22 cellular contexts compared by ENCODE assay signal in the genomic region with DNA sequence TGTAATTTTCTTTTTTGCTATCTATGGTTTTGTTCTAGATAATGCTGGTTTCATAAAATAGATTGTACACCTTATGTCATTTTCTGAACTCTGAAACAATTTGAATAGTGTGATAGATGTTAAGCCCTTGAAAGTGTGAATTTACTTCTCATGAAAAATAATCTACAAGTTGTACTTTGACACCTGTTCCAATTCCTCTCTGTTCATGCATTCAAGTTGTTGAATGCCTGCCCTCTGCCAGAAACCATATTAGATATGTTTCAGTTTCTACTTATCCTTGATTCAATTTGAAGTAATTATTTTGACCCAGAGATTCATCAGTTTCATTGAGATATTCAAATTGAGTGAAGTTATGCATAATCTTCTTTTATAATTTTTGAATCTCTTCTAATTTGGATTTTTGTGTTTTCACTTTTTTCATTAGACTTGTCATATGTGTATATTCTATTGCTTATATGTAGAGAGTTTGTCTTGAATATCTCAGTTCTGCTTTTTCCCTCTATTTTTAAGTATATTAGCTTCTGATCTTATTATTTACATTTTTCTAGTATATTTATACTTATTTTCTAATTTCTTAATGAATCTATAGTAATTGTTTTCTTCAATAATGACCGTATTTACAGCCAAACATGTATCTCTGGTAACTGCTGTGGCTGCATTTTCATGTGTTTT.
A peak's percentile ranks its signal among the peaks of the same experiment; 100 is the strongest.
DNase-seq lines count a peak whose midpoint lies in the region; ATAC-seq and TF ChIP-seq lines count a peak whose summit lies in the region.
"Had no signal": no experiment of that assay in that cellular context is flagged by ENCODE, and none has a peak within 500 bp of the region (broad histone marks: within the 10 kb centered on the region; RNA-seq: fewer than 3 reads in every experiment).

No MANE protein-coding gene starts in this region.

- ATAC-seq in GM18498 (IDR thresholded peaks at IDR 0.05; ENCODE audit: unreplicated experiment), result peak; percentile 74
- ATAC-seq in GM19351 (IDR thresholded peaks at IDR 0.05; ENCODE audit: unreplicated experiment), result peak; percentile 79
- ATAC-seq in HG02759 (IDR thresholded peaks at IDR 0.05; ENCODE audit: unreplicated experiment), result peak; percentile 68
- ATAC-seq in HG03378 (IDR thresholded peaks at IDR 0.05; ENCODE audit: unreplicated experiment), result peak; percentile 56
- ATAC-seq: gastrocnemius medialis, T-helper 17 cell had no signal

- H3K9me3 ChIP-seq in BE2C, result no peaks in the 10 kb centered on the region
- H3K9me3 ChIP-seq: colonic mucosa, gastrocnemius medialis had no signal

- H3K36me3 ChIP-seq in BE2C, result no peaks in the 10 kb centered on the region
- H3K36me3 ChIP-seq: colonic mucosa, gastrocnemius medialis had no signal

- H3K27me3 ChIP-seq in BE2C, result no peaks in the 10 kb centered on the region
- H3K27me3 ChIP-seq: colonic mucosa, gastrocnemius medialis had no signal

- DNase-seq in UCSD-AML1 (lab: John Stamatoyannopoulos, UW; ENCODE audit: unreplicated experiment), result no peak
- DNase-seq in RKO (ENCODE audit: low spot score), result no peak
- DNase-seq in pons (ENCODE audit: low spot score), result no peak
- DNase-seq in BE2C, result no peak
- DNase-seq: ACHN; activated CD8-positive, alpha-beta memory T cell treated with anti-CD3 and anti-CD28 coated beads, Interleukin-2, amount 50 U/mL, for 48 hours; activated naive CD4-positive, alpha-beta T cell treated with anti-CD3 and anti-CD28 coated beads, Interleukin-2, amount 10 ng/mL, durations not matched to agents 7 days and 5 days; CD4-positive, alpha-beta T cell; colonic mucosa; DMS79 treated with DMSO at 0.1 percent for 48 hours; gastrocnemius medialis; naive B cell; NCI-H1417 treated with DMSO at 0.1 percent for 48 hours; NCI-H345; posterior cingulate gyrus; SHP77; stimulated activated CD4-positive, alpha-beta T cell treated with anti-CD3 and anti-CD28 coated beads, Interleukin-12 subunit alpha, Interleukin-12 subunit beta, amount 100 ng/mL, for 4 hours; T-helper 17 cell had no signal

- no peak for TF ChIP-seq CTCF in BE2C (IDR thresholded peaks at IDR 0.05; ENCODE audit: low read depth, low read length)

- no peak overlapping the region for H3K4me3 ChIP-seq in BE2C (ENCODE audit: low read depth, low read length)
- H3K4me3 ChIP-seq: colonic mucosa, gastrocnemius medialis had no signal

- no peaks in the 10 kb centered on the region for H3K4me1 ChIP-seq in BE2C
- H3K4me1 ChIP-seq: colonic mucosa, gastrocnemius medialis had no signal
